In genomic region chr17:7352559-7352889, GRCh38 we compare ENCODE assay signal across 9 cellular contexts. TPM values are rescaled to one million over a fixed set of nuclear protein-coding genes. Genes with fewer than 3 reads are reported as not detected.
DNase-seq lines count a peak whose midpoint lies in the region; ATAC-seq, FAIRE-seq and TF ChIP-seq lines count a peak whose summit lies in the region.
"Had no signal": no experiment of that assay in that cellular context is flagged by ENCODE, and none has a peak within 500 bp of the region (broad histone marks: within the 10 kb centered on the region; RNA-seq: fewer than 3 reads in every experiment).

No MANE protein-coding gene starts in this region.

- H2BK5ac ChIP-seq in H1 (ENCODE audit: low read depth, low read length) = 0 out of 2 replicates have a peak overlapping the region, but pooled peaks have one; percentile 92

- H3K14ac ChIP-seq in H1 (ENCODE audit: insufficient read length) = no peak overlapping the region

- WGBS in H1 (ENCODE audit: extremely low coverage in 1 of 2, insufficient coverage in 1 of 2, insufficient read length in 1 of 2, insufficient replicate concordance in 2 of 2, low coverage in 1 of 2, low lambda C conversion rate in 2 of 2, missing lambda C conversion rate in 1 of 2), 2 experiments = 57% methylated on average over 7 of the region's 8 CpGs; no CpG with 5 or more reads in 1 of the 2 experiments

- H2BK120ac ChIP-seq in H1 (replicated peaks; ENCODE audit: low read depth, low read length) = no peak overlapping the region

- no peaks in the 10 kb centered on the region for H3K9me2 ChIP-seq in OCI-LY1 (ENCODE audit: low read depth, low read length)

- no peaks in the 10 kb centered on the region for H3K9me3 Mint-ChIP-seq in nephron progenitor cell

- 0 out of 2 replicates have a peak overlapping the region, but pooled peaks have one; percentile 86 for H4K8ac ChIP-seq in H1 (ENCODE audit: extremely low read depth, insufficient read depth, low read length)

- H3K79me1 ChIP-seq in H1 (ENCODE audit: low read depth, low read length) = no peaks in the 10 kb centered on the region

- no peak for TF ChIP-seq RAD21 in H1 (IDR thresholded peaks at IDR 0.05 in 1 of 2, conservative IDR thresholded peaks at IDR 0.05 in 1 of 2; ENCODE audit: low read depth in 2 of 2, low read length in 2 of 2)

- H3K4me1 ChIP-seq in OCI-LY1 (ENCODE audit: insufficient read depth, low read length, severe bottlenecking) (peaks cover 36% of the 10 kb centered on the region), H1 (replicated peaks in 1 of 4; ENCODE audit: control insufficient read depth in 3 of 4, insufficient read depth in 4 of 4, low read length in 3 of 4) (peaks cover 0 to 19% (median 10%) of the 10 kb centered on the region in 4 experiments; a peak in 6 of 7 replicates)

- H2AFZ ChIP-seq in OCI-LY1 (ENCODE audit: low read length) (no peak overlapping the region), H1 (ENCODE audit: low read length) (no peak overlapping the region)

- H4K5ac ChIP-seq in H1 (ENCODE audit: insufficient read length, low read depth, low read length) = no peak overlapping the region

- peak overlapping the region; percentile 57 for H3K4ac ChIP-seq in H1 (replicated peaks; ENCODE audit: insufficient read length, low read depth, low read length)

- peak overlapping the region; percentile 81; the same call in 1 of the 2 replicates for H2BK15ac ChIP-seq in H1 (ENCODE audit: low read length)

- H3K79me2 ChIP-seq in OCI-LY1 (ENCODE audit: insufficient read depth, low read length) = no peaks in the 10 kb centered on the region
- no peaks in the 10 kb centered on the region for H3K79me2 ChIP-seq in H1 (ENCODE audit: control insufficient read depth in 1 of 2, insufficient read depth in 2 of 2, low read length in 2 of 2)

- no peak for TF ChIP-seq EP300 in H1 (IDR thresholded peaks at IDR 0.05; ENCODE audit: borderline replicate concordance in 1 of 2, low read depth in 2 of 2, low read length in 2 of 2)

- H3K27me3 ChIP-seq in BJ (ENCODE audit: control insufficient read depth, insufficient read depth, low read length) (no peaks in the 10 kb centered on the region), OCI-LY1 (ENCODE audit: insufficient read depth, low read length) (no peaks in the 10 kb centered on the region), H1 (replicated peaks in 1 of 4; ENCODE audit: control insufficient read depth in 3 of 4, extremely low read depth in 1 of 4, insufficient read depth in 3 of 4, low read length in 3 of 4) (no peaks in the 10 kb centered on the region)

- peak overlapping the region; percentile 60 for H3K18ac ChIP-seq in H1 (ENCODE audit: extremely low read depth, low read length)

- CTCF ChIA-PET in BJ (lab: Yijun Ruan, JAX) = interaction anchor here (0.7 to 4.8 kb wide), 2 partner anchors 52 to 208 kb away, joined by 3 to 40 read pairs; partner anchors contain the start of genes SENP3 and TMEM256
- CTCF ChIA-PET in H1 (lab: Charles Lee; ENCODE audit: partially characterized antibody) = interaction anchor here (0.6 to 6.5 kb wide), 17 partner anchors 8 to 208 kb away, joined by 3 to 56 read pairs (median 5); partner anchors contain the start of genes ACAP1, PLSCR3, SENP3 and SLC2A4

- POLR2A ChIA-PET in BJ (lab: Charles Lee) (no interaction called here), H1 (lab: Charles Lee; ENCODE audit: partially characterized antibody) (interaction anchor here (0.7 to 7.8 kb wide), 12 partner anchors 15 to 131 kb away, joined by 3 to 91 read pairs (median 4); partner anchors contain the start of genes FGF11, GPS2, POLR2A and TMEM256)

- H3K4me3 Mint-ChIP-seq in nephron progenitor cell = peak overlapping the region; percentile 89

- H2BK20ac ChIP-seq in H1 (ENCODE audit: low read length) = no peak overlapping the region

- no peak overlapping the region for H3K56ac ChIP-seq in H1 (replicated peaks; ENCODE audit: insufficient read length, low read depth, low read length)

- H3K4me2 ChIP-seq in OCI-LY1 (ENCODE audit: low read length) (peak overlapping the region; percentile 90), H1 (ENCODE audit: insufficient read depth in 1 of 2, low read depth in 2 of 2, low read length in 2 of 2) (peak overlapping the region; percentile 92 to 98)

- ATAC-seq in activated CD4-positive, CD25-positive, alpha-beta regulatory T cell treated with anti-CD3 and anti-CD28 coated beads, Interleukin-2, amount 50 U/mL, for 24 hours = no peak
- no peak for ATAC-seq in GM21529 (IDR thresholded peaks at IDR 0.05; ENCODE audit: unreplicated experiment)

- H3K23ac ChIP-seq in H1 (ENCODE audit: insufficient read length) = no peak overlapping the region

- H2AK5ac ChIP-seq in H1 (ENCODE audit: low read depth, low read length) = no peak overlapping the region; the same call in 1 of the 2 replicates

- TF ChIP-seq POLR2A in H1 (IDR thresholded peaks at IDR 0.05; ENCODE audit: control extremely low read depth in 1 of 2, low read depth in 2 of 2, low read length in 2 of 2) = no peak

- no peak for TF ChIP-seq CTCF in BJ (IDR thresholded peaks at IDR 0.05; ENCODE audit: insufficient read depth, low read depth, low read length)
- TF ChIP-seq CTCF in OCI-LY1 (IDR thresholded peaks at IDR 0.05; ENCODE audit: low read length) = no peak
- no peak for TF ChIP-seq CTCF in H1 (IDR thresholded peaks at IDR 0.05; ENCODE audit: control extremely low read depth in 1 of 3, insufficient read depth in 1 of 3, low read depth in 1 of 3, low read length in 3 of 3)
- no peak for TF ChIP-seq CTCF in nephron progenitor cell (IDR thresholded peaks at IDR 0.05)

- H3K9me3 ChIP-seq in OCI-LY1 (ENCODE audit: low read length) (no peaks in the 10 kb centered on the region), H1 (ENCODE audit: insufficient read depth in 2 of 2, low read depth in 1 of 2, low read length in 1 of 2) (no peaks in the 10 kb centered on the region)

- H3K23me2 ChIP-seq in H1 (ENCODE audit: low read depth, low read length) = peaks cover 15% of the 10 kb centered on the region; the same call in 1 of the 2 replicates

- DNase-seq in BJ (ENCODE audit: low read depth) = no peak
- DNase-seq in H1 (ENCODE audit: low read depth in 1 of 2, low spot score in 2 of 2) = no peak
- no peak for DNase-seq in nephron progenitor cell
- DNase-seq in activated effector memory CD4-positive, alpha-beta T cell treated with anti-CD3 and anti-CD28 coated beads, Interleukin-2, amount 50 U/mL, for 16 hours = no peak
- DNase-seq in ureter (ENCODE audit: low spot score) = no peak

- H3K27me3 Mint-ChIP-seq in nephron progenitor cell (ENCODE audit: low read depth, poor library complexity) = peaks cover 7% of the 10 kb centered on the region

- H3K36me3 Mint-ChIP-seq in nephron progenitor cell (ENCODE audit: low read depth) = no peaks in the 10 kb centered on the region

- H3K4me3 ChIP-seq in BJ (ENCODE audit: low read depth, low read length) (peak overlapping the region; percentile 71), OCI-LY1 (ENCODE audit: low read depth, low read length, poor library complexity, severe bottlenecking) (peak overlapping the region; percentile 71), H1 (ENCODE audit: extremely low read depth in 1 of 4, insufficient read depth in 2 of 4, low read depth in 3 of 4, low read length in 4 of 4) (peak overlapping the region; percentile 39 to 96 (median 84))

- H3K36me3 ChIP-seq in BJ (ENCODE audit: control insufficient read depth, insufficient read depth, low read length) (no peaks in the 10 kb centered on the region), OCI-LY1 (ENCODE audit: insufficient read depth, low read length) (0 out of 2 replicates have a peak, but pooled peaks cover 4% of the 10 kb centered on the region), H1 (ENCODE audit: control insufficient read depth in 2 of 4, insufficient read depth in 4 of 4, low read length in 3 of 4) (no peaks in the 10 kb centered on the region)

- peak overlapping the region; percentile 54 for H4K91ac ChIP-seq in H1 (replicated peaks; ENCODE audit: insufficient read length, low read length)

- no peak for FAIRE-seq in H1 (lab: Jason Lieb, UNC)
- FAIRE-seq: frontal cortex had no signal

- H3F3A ChIP-seq in OCI-LY1 (ENCODE audit: insufficient read depth, low read length) = peaks cover 5% of the 10 kb centered on the region; the same call in 1 of the 2 replicates

- H3K9ac ChIP-seq in OCI-LY1 (ENCODE audit: low read length) (peak overlapping the region; percentile 77; the same call in 1 of the 2 replicates), H1 (replicated peaks in 1 of 4; ENCODE audit: extremely low read depth in 1 of 4, low read depth in 3 of 4, low read length in 3 of 4) (no peak overlapping the region)

- no peak overlapping the region for H2BK12ac ChIP-seq in H1 (ENCODE audit: low read depth, low read length)

- H3K4me1 Mint-ChIP-seq in nephron progenitor cell = peaks cover 56% of the 10 kb centered on the region

- H4K20me1 ChIP-seq in OCI-LY1 (ENCODE audit: insufficient read depth, low read length) = no peaks in the 10 kb centered on the region
- peaks cover 0 to 2% of the 10 kb centered on the region in 2 experiments for H4K20me1 ChIP-seq in H1 (replicated peaks in 1 of 2; ENCODE audit: control insufficient read depth in 1 of 2, insufficient read depth in 2 of 2, low read length in 2 of 2)

- H3K27ac ChIP-seq in OCI-LY1 (ENCODE audit: low read depth, low read length, poor library complexity, severe bottlenecking) (no peak overlapping the region), H1 (ENCODE audit: low read depth, low read length) (peak overlapping the region; percentile 49; the same call in 1 of the 2 replicates)

- peak overlapping the region; percentile 72 for H3K27ac Mint-ChIP-seq in nephron progenitor cell

RNA-seq across cellular contexts. Expression of gene KCTD11, which starts 0.6 kb away (rescaled TPM):
- 16.2 and 19.8 TPM in 2 replicates for polyA plus RNA-seq in BJ (2011; rRNA removed)
- polyA minus RNA-seq in BJ (2011; rRNA and poly(A)+ RNA removed) = 11.7 and 15.9 TPM in 2 replicates
- total RNA-seq in H1 (2021; fragmentation: NEBNext Ultra II Directional; extraction: Animal tissue kit (Norgen Biotek cat#: 25700)) = 8.7 and 9.2 TPM in 2 replicates
- polyA plus RNA-seq in H1 (2011; rRNA removed) = 8.6 and 11.7 TPM in 2 replicates
- polyA plus RNA-seq in H1 (2011; cell fraction: cytosol; rRNA removed) = 8.3 TPM
- polyA plus RNA-seq in H1 (2011; cell fraction: nucleus; rRNA removed) = 7.2 TPM
- polyA plus RNA-seq in H1 (2012, experiment 1 of 2) = 8.6 to 9.4 TPM (median 9.2 TPM) in 4 replicates
- polyA plus RNA-seq in H1 (2012, experiment 2 of 2) = 11.2 TPM
- 4.6 TPM for polyA plus RNA-seq in H1 (2013, experiment 1 of 2)
- polyA plus RNA-seq in H1 (2013, experiment 2 of 2) = 4.5 TPM
- 6.0 and 7.7 TPM in 2 replicates for polyA minus RNA-seq in H1 (2011; rRNA and poly(A)+ RNA removed)
- 3.0 TPM for polyA minus RNA-seq in H1 (2011; cell fraction: cytosol; rRNA and poly(A)+ RNA removed)
- 5.4 TPM for polyA minus RNA-seq in H1 (2011; cell fraction: nucleus; rRNA and poly(A)+ RNA removed)
- total RNA-seq in ureter = 11.5 TPM

RNA-seq across cellular contexts. Expression of gene TMEM95, which starts 2.4 kb away (rescaled TPM):
- not detected in 2 replicates for polyA plus RNA-seq in BJ (2011; rRNA removed)
- not detected in 2 replicates for polyA minus RNA-seq in BJ (2011; rRNA and poly(A)+ RNA removed)
- 0.38 TPM in 1 of 2 replicates, not detected in the other for total RNA-seq in H1 (2021; fragmentation: NEBNext Ultra II Directional; extraction: Animal tissue kit (Norgen Biotek cat#: 25700))
- not detected in 2 replicates for polyA plus RNA-seq in H1 (2011; rRNA removed)
- not detected for polyA plus RNA-seq in H1 (2011; cell fraction: cytosol; rRNA removed)
- polyA plus RNA-seq in H1 (2011; cell fraction: nucleus; rRNA removed) = not detected
- polyA plus RNA-seq in H1 (2012, experiment 1 of 2) = not detected in 4 replicates
- not detected for polyA plus RNA-seq in H1 (2012, experiment 2 of 2)
- polyA plus RNA-seq in H1 (2013, experiment 1 of 2) = not detected
- polyA plus RNA-seq in H1 (2013, experiment 2 of 2) = not detected
- polyA minus RNA-seq in H1 (2011; rRNA and poly(A)+ RNA removed) = not detected in 2 replicates
- not detected for polyA minus RNA-seq in H1 (2011; cell fraction: cytosol; rRNA and poly(A)+ RNA removed)
- polyA minus RNA-seq in H1 (2011; cell fraction: nucleus; rRNA and poly(A)+ RNA removed) = not detected
- not detected for total RNA-seq in ureter
- total RNA-seq: frontal cortex had no signal

RNA-seq across cellular contexts. Expression of gene ACAP1, which starts 16.2 kb away (rescaled TPM):
- polyA plus RNA-seq in BJ (2011; rRNA removed) = 1.7 and 2.0 TPM in 2 replicates
- polyA minus RNA-seq in BJ (2011; rRNA and poly(A)+ RNA removed) = 0.77 and 1.2 TPM in 2 replicates
- total RNA-seq in H1 (2021; fragmentation: NEBNext Ultra II Directional; extraction: Animal tissue kit (Norgen Biotek cat#: 25700)) = 45.1 and 49.2 TPM in 2 replicates
- 11.9 and 18.0 TPM in 2 replicates for polyA plus RNA-seq in H1 (2011; rRNA removed)
- polyA plus RNA-seq in H1 (2011; cell fraction: cytosol; rRNA removed) = 21.2 TPM
- polyA plus RNA-seq in H1 (2011; cell fraction: nucleus; rRNA removed) = 48.4 TPM
- polyA plus RNA-seq in H1 (2012, experiment 1 of 2) = 17.1 to 31.0 TPM (median 26.1 TPM) in 4 replicates
- polyA plus RNA-seq in H1 (2012, experiment 2 of 2) = 15.8 TPM
- polyA plus RNA-seq in H1 (2013, experiment 1 of 2) = 41.6 TPM
- 42.2 TPM for polyA plus RNA-seq in H1 (2013, experiment 2 of 2)
- 9.9 and 20.3 TPM in 2 replicates for polyA minus RNA-seq in H1 (2011; rRNA and poly(A)+ RNA removed)
- polyA minus RNA-seq in H1 (2011; cell fraction: cytosol; rRNA and poly(A)+ RNA removed) = 11.6 TPM
- polyA minus RNA-seq in H1 (2011; cell fraction: nucleus; rRNA and poly(A)+ RNA removed) = 10.8 TPM
- 12.7 TPM for total RNA-seq in ureter

RNA-seq across cellular contexts. Expression of gene NEURL4, which starts 23.4 kb away (rescaled TPM):
- polyA plus RNA-seq in BJ (2011; rRNA removed) (8.0 and 14.9 TPM in 2 replicates), H1 (2011; rRNA removed) (29.6 and 39.9 TPM in 2 replicates)
- polyA minus RNA-seq in BJ (2011; rRNA and poly(A)+ RNA removed) = 12.9 and 14.8 TPM in 2 replicates
- total RNA-seq in H1 (2021; fragmentation: NEBNext Ultra II Directional; extraction: Animal tissue kit (Norgen Biotek cat#: 25700)) = 46.8 and 55.4 TPM in 2 replicates
- 25.8 TPM for polyA plus RNA-seq in H1 (2011; cell fraction: cytosol; rRNA removed)
- polyA plus RNA-seq in H1 (2011; cell fraction: nucleus; rRNA removed) = 261 TPM
- polyA plus RNA-seq in H1 (2012, experiment 1 of 2) = 32.3 to 49.5 TPM (median 46.3 TPM) in 4 replicates
- 25.9 TPM for polyA plus RNA-seq in H1 (2012, experiment 2 of 2)
- 18.6 TPM for polyA plus RNA-seq in H1 (2013, experiment 1 of 2)
- 19.7 TPM for polyA plus RNA-seq in H1 (2013, experiment 2 of 2)
- polyA minus RNA-seq in H1 (2011; rRNA and poly(A)+ RNA removed) = 32.3 and 33.5 TPM in 2 replicates
- 21.3 TPM for polyA minus RNA-seq in H1 (2011; cell fraction: cytosol; rRNA and poly(A)+ RNA removed)
- 76.2 TPM for polyA minus RNA-seq in H1 (2011; cell fraction: nucleus; rRNA and poly(A)+ RNA removed)
- 49.6 TPM for total RNA-seq in ureter

RNA-seq across cellular contexts. Expression of gene TNK1, which starts 28.4 kb away (rescaled TPM):
- polyA plus RNA-seq in BJ (2011; rRNA removed) (1.7 and 2.2 TPM in 2 replicates), H1 (2011; rRNA removed) (9.5 and 13.4 TPM in 2 replicates)
- 1.3 and 2.9 TPM in 2 replicates for polyA minus RNA-seq in BJ (2011; rRNA and poly(A)+ RNA removed)
- 7.6 and 8.7 TPM in 2 replicates for total RNA-seq in H1 (2021; fragmentation: NEBNext Ultra II Directional; extraction: Animal tissue kit (Norgen Biotek cat#: 25700))
- polyA plus RNA-seq in H1 (2011; cell fraction: cytosol; rRNA removed) = 11.4 TPM
- polyA plus RNA-seq in H1 (2011; cell fraction: nucleus; rRNA removed) = 29.0 TPM
- 4.3 to 9.7 TPM (median 7.4 TPM) in 4 replicates for polyA plus RNA-seq in H1 (2012, experiment 1 of 2)
- polyA plus RNA-seq in H1 (2012, experiment 2 of 2) = 10.4 TPM
- 4.5 TPM for polyA plus RNA-seq in H1 (2013, experiment 1 of 2)
- polyA plus RNA-seq in H1 (2013, experiment 2 of 2) = 4.4 TPM
- 10.3 and 12.6 TPM in 2 replicates for polyA minus RNA-seq in H1 (2011; rRNA and poly(A)+ RNA removed)
- polyA minus RNA-seq in H1 (2011; cell fraction: cytosol; rRNA and poly(A)+ RNA removed) = 8.7 TPM
- polyA minus RNA-seq in H1 (2011; cell fraction: nucleus; rRNA and poly(A)+ RNA removed) = 15.5 TPM
- 12.3 TPM for total RNA-seq in ureter
